ENCODE assay signal across 1 cellular context in genomic region chr3:129467934-129468333, GRCh38.
TF ChIP-seq lines count a peak whose summit lies in the region.

No MANE protein-coding gene starts in this region.

TF ChIP-seq in HepG2, 621 proteins besides CTCF, POLR2A, EP300 and RAD21 (continued from another document and continues in another):
- TF ChIP-seq ZBED4 (CRISPR knock-in tag; IDR thresholded peaks at IDR 0.05; ENCODE audit: borderline replicate concordance) (no peak), ATF5 (CRISPR knock-in tag; IDR thresholded peaks at IDR 0.05; ENCODE audit: low read depth) (no peak), MTA3 (CRISPR knock-in tag; IDR thresholded peaks at IDR 0.05) (no peak), ZBTB3 (CRISPR knock-in tag; IDR thresholded peaks at IDR 0.05; ENCODE audit: borderline replicate concordance, low read depth) (no peak), ZNF546 (CRISPR knock-in tag; conservative IDR thresholded peaks at IDR 0.05) (no peak), ZNF180 (CRISPR knock-in tag; IDR thresholded peaks at IDR 0.05; ENCODE audit: borderline replicate concordance, low read depth) (no peak), HIVEP1 (CRISPR knock-in tag; IDR thresholded peaks at IDR 0.05) (no peak), ZNF512B (CRISPR knock-in tag; IDR thresholded peaks at IDR 0.05; ENCODE audit: borderline replicate concordance) (no peak), NBN (conservative IDR thresholded peaks at IDR 0.05) (no peak), GABPB1 (CRISPR knock-in tag; IDR thresholded peaks at IDR 0.05) (no peak), ZNF496 (CRISPR knock-in tag; IDR thresholded peaks at IDR 0.05; ENCODE audit: insufficient replicate concordance) (no peak), KDM5B (CRISPR knock-in tag; IDR thresholded peaks at IDR 0.05; ENCODE audit: borderline replicate concordance) (no peak), JUN (CRISPR knock-in tag; IDR thresholded peaks at IDR 0.05) (no peak), ZNF780A (CRISPR knock-in tag; IDR thresholded peaks at IDR 0.05) (no peak), RARA (CRISPR knock-in tag; IDR thresholded peaks at IDR 0.05) (peak; percentile 83), ZNF710 (CRISPR knock-in tag; IDR thresholded peaks at IDR 0.05; ENCODE audit: borderline replicate concordance) (no peak), ZNF501 (CRISPR knock-in tag; IDR thresholded peaks at IDR 0.05) (0 out of 2 replicates have a peak, but pooled peaks have one; percentile 36), FLYWCH1 (CRISPR knock-in tag; IDR thresholded peaks at IDR 0.05) (no peak), ZNF337 (CRISPR knock-in tag; IDR thresholded peaks at IDR 0.05; ENCODE audit: borderline replicate concordance, low read depth) (no peak), ARID5B (CRISPR knock-in tag; IDR thresholded peaks at IDR 0.05) (0 out of 2 replicates have a peak, but pooled peaks have one; percentile 25), ZNF331 (CRISPR knock-in tag; IDR thresholded peaks at IDR 0.05) (no peak; the same call in 1 of the 2 replicates), TBX2 (CRISPR knock-in tag; IDR thresholded peaks at IDR 0.05; ENCODE audit: borderline replicate concordance) (no peak), GPBP1L1 (CRISPR knock-in tag; IDR thresholded peaks at IDR 0.05) (no peak), HDAC6 (IDR thresholded peaks at IDR 0.05; ENCODE audit: low read depth, low read length) (no peak), ATF4 (CRISPR knock-in tag; IDR thresholded peaks at IDR 0.05) (no peak), ZNF562 (CRISPR knock-in tag; IDR thresholded peaks at IDR 0.05; ENCODE audit: borderline replicate concordance) (no peak), KDM5A (IDR thresholded peaks at IDR 0.05; ENCODE audit: borderline replicate concordance, low read length) (no peak), ZBTB38 (CRISPR knock-in tag; IDR thresholded peaks at IDR 0.05) (no peak), ZNF614 (CRISPR knock-in tag; IDR thresholded peaks at IDR 0.05; ENCODE audit: borderline replicate concordance) (no peak), ATF7-NPFF (CRISPR knock-in tag; IDR thresholded peaks at IDR 0.05; ENCODE audit: low read depth) (no peak), HNF4A (CRISPR knock-in tag; IDR thresholded peaks at IDR 0.05) (peak; percentile 86), SATB2 (CRISPR knock-in tag; IDR thresholded peaks at IDR 0.05) (no peak), NFE2L1 (CRISPR knock-in tag; IDR thresholded peaks at IDR 0.05; ENCODE audit: borderline replicate concordance) (no peak), U2AF2 (IDR thresholded peaks at IDR 0.05; ENCODE audit: low read depth, low read length) (no peak), ZMYM4 (CRISPR knock-in tag; IDR thresholded peaks at IDR 0.05) (no peak), BCL6 (CRISPR knock-in tag; IDR thresholded peaks at IDR 0.05) (no peak), PAF1 (CRISPR knock-in tag; IDR thresholded peaks at IDR 0.05) (no peak), ZHX1 (CRISPR knock-in tag; IDR thresholded peaks at IDR 0.05; ENCODE audit: low read depth) (no peak)
